Comparison of ENCODE assay signal across 8 cellular contexts in the genomic region with DNA sequence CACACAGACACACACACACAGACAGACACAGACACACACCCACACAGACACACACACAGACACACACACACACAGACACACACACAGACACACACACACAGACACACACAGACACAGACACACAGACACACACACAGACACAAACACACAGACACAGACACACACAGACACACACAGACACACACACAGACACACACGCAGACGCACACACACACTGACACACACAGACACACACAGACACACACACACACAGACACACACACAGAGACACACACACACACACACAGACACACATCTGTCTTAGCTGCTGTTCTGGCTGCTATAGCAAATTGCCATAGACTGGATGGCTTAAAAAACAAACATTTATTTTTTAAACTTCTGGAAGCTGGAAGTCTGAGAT. TPM values are rescaled to one million over a fixed set of nuclear protein-coding genes. Genes with fewer than 3 reads are reported as not detected.
DNase-seq lines count a peak whose midpoint lies in the region; ATAC-seq, FAIRE-seq and TF ChIP-seq lines count a peak whose summit lies in the region.
"Not testable (repeated sequence)": the region's sequence is repeated elsewhere in the genome, so short reads cannot be mapped to it uniquely, and the experiment has no call there.
"Had no signal": no experiment of that assay in that cellular context is flagged by ENCODE, and none has a peak within 500 bp of the region (broad histone marks: within the 10 kb centered on the region; RNA-seq: fewer than 3 reads in every experiment).

No MANE protein-coding gene starts in this region.

- not testable (repeated sequence) for H4K91ac ChIP-seq in H1 (replicated peaks; ENCODE audit: insufficient read length, low read length)

- H3K27ac Mint-ChIP-seq in Caco-2 (ENCODE audit: unreplicated experiment), result peak overlapping the region; percentile 12
- H3K27ac Mint-ChIP-seq in activated naive CD8-positive, alpha-beta T cell treated with anti-CD3 and anti-CD28 coated beads, Interleukin-2, amount 10 ng/mL, durations not matched to agents 7 days and 5 days, result peak overlapping the region; percentile 56
- H3K27ac Mint-ChIP-seq in natural killer cell, result peak overlapping the region; percentile 76 to 90
- peak overlapping the region; percentile 85 for H3K27ac Mint-ChIP-seq in stimulated activated naive B cell treated with anti-CD40 and anti-IgM and Interleukin-4, amounts not matched to agents 10 μg/mL and 1 μg/mL and 100 μg/mL, for 72 hours

- TF ChIP-seq POLR2A in H1 (IDR thresholded peaks at IDR 0.05; ENCODE audit: control extremely low read depth in 1 of 2, low read depth in 2 of 2, low read length in 2 of 2); right lobe of liver (IDR thresholded peaks at IDR 0.05): not testable (repeated sequence)

- H2BK5ac ChIP-seq in H1 (ENCODE audit: low read depth, low read length), result not testable (repeated sequence)

- H3K4me3 Mint-ChIP-seq in Caco-2 (ENCODE audit: unreplicated experiment); activated naive CD8-positive, alpha-beta T cell treated with anti-CD3 and anti-CD28 coated beads, Interleukin-2, amount 10 ng/mL, durations not matched to agents 7 days and 5 days; natural killer cell: not testable (repeated sequence)
- peak overlapping the region in 1 of 2 donors; percentile 15 for H3K4me3 Mint-ChIP-seq in stimulated activated naive B cell treated with anti-CD40 and anti-IgM and Interleukin-4, amounts not matched to agents 10 μg/mL and 1 μg/mL and 100 μg/mL, for 72 hours

- not testable (repeated sequence) for ATAC-seq in activated naive CD8-positive, alpha-beta T cell treated with anti-CD3 and anti-CD28 coated beads, Interleukin-2, amount 10 ng/mL, durations not matched to agents 7 days and 5 days (ENCODE audit: low read depth); right lobe of liver; natural killer cell; stimulated activated naive B cell treated with anti-CD40 and anti-IgM and Interleukin-4, amounts not matched to agents 10 μg/mL and 1 μg/mL and 100 μg/mL, for 72 hours (replicated peaks)

- FAIRE-seq in H1 (lab: Jason Lieb, UNC), result not testable (repeated sequence)

- intact Hi-C loops in Caco-2 (cut with micrococcal nuclease; ENCODE audit: unreplicated experiment); right lobe of liver (cut with DNase I); natural killer cell (cut with micrococcal nuclease): not testable (repeated sequence)

- H4K20me1 ChIP-seq in OCI-LY3 (ENCODE audit: insufficient read depth, low read length); H1 (replicated peaks in 1 of 2; ENCODE audit: control insufficient read depth in 1 of 2, insufficient read depth in 2 of 2, low read length in 2 of 2): not testable (repeated sequence)

- H4K8ac ChIP-seq in H1 (ENCODE audit: extremely low read depth, insufficient read depth, low read length), result not testable (repeated sequence)

- not testable (repeated sequence) for H2BK15ac ChIP-seq in H1 (ENCODE audit: low read length)

- H3K18ac ChIP-seq in H1 (ENCODE audit: extremely low read depth, low read length), result not testable (repeated sequence)

- not testable (repeated sequence) for H3K4me1 ChIP-seq in Caco-2; H1 (replicated peaks in 1 of 4; ENCODE audit: control insufficient read depth in 3 of 4, insufficient read depth in 4 of 4, low read length in 3 of 4); right lobe of liver
- H3K4me1 ChIP-seq in OCI-LY3 (ENCODE audit: low read length), result peaks cover 85% of the 10 kb centered on the region

- TF ChIP-seq EP300 in H1 (IDR thresholded peaks at IDR 0.05; ENCODE audit: borderline replicate concordance in 1 of 2, low read depth in 2 of 2, low read length in 2 of 2), result not testable (repeated sequence)

- POLR2A ChIA-PET in Caco-2 (lab: Charles Lee); activated naive CD8-positive, alpha-beta T cell treated with anti-CD3 and anti-CD28 coated beads, Interleukin-2, amount 10 ng/mL, durations not matched to agents 7 days and 5 days (lab: Charles Lee); H1 (lab: Charles Lee; ENCODE audit: partially characterized antibody): not testable (repeated sequence)

- not testable (repeated sequence) for TF ChIP-seq RAD21 in H1 (IDR thresholded peaks at IDR 0.05 in 1 of 2, conservative IDR thresholded peaks at IDR 0.05 in 1 of 2; ENCODE audit: low read depth in 2 of 2, low read length in 2 of 2)

- not testable (repeated sequence) for DNase-seq in Caco-2; activated naive CD8-positive, alpha-beta T cell treated with anti-CD3 and anti-CD28 coated beads, Interleukin-2, amount 10 ng/mL, durations not matched to agents 7 days and 5 days; H1 (ENCODE audit: low read depth in 1 of 2, low spot score in 2 of 2); right lobe of liver; natural killer cell; stimulated activated naive B cell treated with anti-CD40 and anti-IgM and Interleukin-4, amounts not matched to agents 10 μg/mL and 1 μg/mL and 100 μg/mL, for 72 hours

- not testable (repeated sequence) for H3K79me2 ChIP-seq in OCI-LY3 (ENCODE audit: low read length); H1 (ENCODE audit: control insufficient read depth in 1 of 2, insufficient read depth in 2 of 2, low read length in 2 of 2)

- not testable (repeated sequence) for H3K4ac ChIP-seq in H1 (replicated peaks; ENCODE audit: insufficient read length, low read depth, low read length)

- H2BK20ac ChIP-seq in H1 (ENCODE audit: low read length), result not testable (repeated sequence)

- BruUV-seq in Caco-2 (replicated peaks; lab: Mats Ljungman, UMichigan), result not testable (repeated sequence)

- H3K36me3 ChIP-seq in Caco-2 (ENCODE audit: control insufficient read depth, insufficient read depth, low read length); OCI-LY3 (replicated peaks; ENCODE audit: low read depth, low read length); H1 (ENCODE audit: control insufficient read depth in 2 of 4, insufficient read depth in 4 of 4, low read length in 3 of 4); right lobe of liver: not testable (repeated sequence)

- not testable (repeated sequence) for H2AK5ac ChIP-seq in H1 (ENCODE audit: low read depth, low read length)

- H3K27ac ChIP-seq in OCI-LY3 (ENCODE audit: low read length), result peak overlapping the region; percentile 94; the same call in 1 of the 2 replicates
- not testable (repeated sequence) for H3K27ac ChIP-seq in H1 (ENCODE audit: low read depth, low read length)
- H3K27ac ChIP-seq in right lobe of liver, result peak overlapping the region; percentile 49 to 62 (median 56)

- not testable (repeated sequence) for H3K9ac ChIP-seq in OCI-LY3 (ENCODE audit: low read length); H1 (replicated peaks in 1 of 4; ENCODE audit: extremely low read depth in 1 of 4, low read depth in 3 of 4, low read length in 3 of 4)

- not testable (repeated sequence) for TF ChIP-seq CTCF in Caco-2 (IDR thresholded peaks at IDR 0.05; ENCODE audit: insufficient read depth in 1 of 2, low read depth in 1 of 2, low read length in 1 of 2, severe bottlenecking in 1 of 2, unreplicated experiment in 1 of 2); OCI-LY3 (IDR thresholded peaks at IDR 0.05; ENCODE audit: low read depth, low read length); H1 (IDR thresholded peaks at IDR 0.05; ENCODE audit: control extremely low read depth in 1 of 3, insufficient read depth in 1 of 3, low read depth in 1 of 3, low read length in 3 of 3); right lobe of liver (IDR thresholded peaks at IDR 0.05); natural killer cell (IDR thresholded peaks at IDR 0.05)

- H3K4me2 ChIP-seq in OCI-LY3 (ENCODE audit: low read length); H1 (ENCODE audit: insufficient read depth in 1 of 2, low read depth in 2 of 2, low read length in 2 of 2): not testable (repeated sequence)

- H3K27me3 Mint-ChIP-seq in Caco-2 (ENCODE audit: insufficient read depth, unreplicated experiment); activated naive CD8-positive, alpha-beta T cell treated with anti-CD3 and anti-CD28 coated beads, Interleukin-2, amount 10 ng/mL, durations not matched to agents 7 days and 5 days; natural killer cell (ENCODE audit: low read depth in 2 of 2); stimulated activated naive B cell treated with anti-CD40 and anti-IgM and Interleukin-4, amounts not matched to agents 10 μg/mL and 1 μg/mL and 100 μg/mL, for 72 hours: not testable (repeated sequence)

- H3K23ac ChIP-seq in H1 (ENCODE audit: insufficient read length), result not testable (repeated sequence)

- not testable (repeated sequence) for H3K14ac ChIP-seq in H1 (ENCODE audit: insufficient read length)

- H3K79me1 ChIP-seq in H1 (ENCODE audit: low read depth, low read length), result not testable (repeated sequence)

- peak overlapping the region; percentile 78 for H3K56ac ChIP-seq in H1 (replicated peaks; ENCODE audit: insufficient read length, low read depth, low read length)

- not testable (repeated sequence) for H3K23me2 ChIP-seq in H1 (ENCODE audit: low read depth, low read length)

- not testable (repeated sequence) for H2BK12ac ChIP-seq in H1 (ENCODE audit: low read depth, low read length)

- H3K36me3 Mint-ChIP-seq in Caco-2 (ENCODE audit: insufficient read depth, unreplicated experiment); activated naive CD8-positive, alpha-beta T cell treated with anti-CD3 and anti-CD28 coated beads, Interleukin-2, amount 10 ng/mL, durations not matched to agents 7 days and 5 days; natural killer cell; stimulated activated naive B cell treated with anti-CD40 and anti-IgM and Interleukin-4, amounts not matched to agents 10 μg/mL and 1 μg/mL and 100 μg/mL, for 72 hours: not testable (repeated sequence)

- 71% methylated on average over 2 of the region's 2 CpGs; no CpG with 5 or more reads in 1 of the 2 experiments for WGBS in H1 (ENCODE audit: extremely low coverage in 1 of 2, insufficient coverage in 1 of 2, insufficient read length in 1 of 2, insufficient replicate concordance in 2 of 2, low coverage in 1 of 2, low lambda C conversion rate in 2 of 2, missing lambda C conversion rate in 1 of 2), 2 experiments
- 80% methylated on average over 2 of the region's 2 CpGs for WGBS in right lobe of liver (ENCODE audit: insufficient coverage, low coverage, low lambda C conversion rate, missing lambda C conversion rate)

- H3K4me3 ChIP-seq in Caco-2 (ENCODE audit: low read depth, low read length); OCI-LY3 (ENCODE audit: low read length); H1 (ENCODE audit: extremely low read depth in 1 of 4, insufficient read depth in 2 of 4, low read depth in 3 of 4, low read length in 4 of 4); right lobe of liver: not testable (repeated sequence)

- not testable (repeated sequence) for H3K9me3 ChIP-seq in Caco-2; OCI-LY3 (ENCODE audit: insufficient read depth, low read length); H1 (ENCODE audit: insufficient read depth in 2 of 2, low read depth in 1 of 2, low read length in 1 of 2); right lobe of liver

- H3K27me3 ChIP-seq in Caco-2 (replicated peaks; ENCODE audit: control insufficient read depth, insufficient read depth, low read length); OCI-LY3 (ENCODE audit: low read depth, low read length); H1 (replicated peaks in 1 of 4; ENCODE audit: control insufficient read depth in 3 of 4, extremely low read depth in 1 of 4, insufficient read depth in 3 of 4, low read length in 3 of 4); right lobe of liver: not testable (repeated sequence)

- CTCF ChIA-PET in Caco-2 (lab: Charles Lee), result not testable (repeated sequence)
- CTCF ChIA-PET in H1 (lab: Charles Lee; ENCODE audit: partially characterized antibody), result interaction anchor here (0.8 to 1.7 kb wide), 2 partner anchors 32 to 33 kb away, joined by 3 read pairs; a partner anchor contains a TSS

- not testable (repeated sequence) for H3K9me3 Mint-ChIP-seq in Caco-2 (ENCODE audit: unreplicated experiment); activated naive CD8-positive, alpha-beta T cell treated with anti-CD3 and anti-CD28 coated beads, Interleukin-2, amount 10 ng/mL, durations not matched to agents 7 days and 5 days; natural killer cell; stimulated activated naive B cell treated with anti-CD40 and anti-IgM and Interleukin-4, amounts not matched to agents 10 μg/mL and 1 μg/mL and 100 μg/mL, for 72 hours

- not testable (repeated sequence) for H2AFZ ChIP-seq in OCI-LY3 (ENCODE audit: low read depth, low read length); H1 (ENCODE audit: low read length)

- not testable (repeated sequence) for H4K5ac ChIP-seq in H1 (ENCODE audit: insufficient read length, low read depth, low read length)

- H2BK120ac ChIP-seq in H1 (replicated peaks; ENCODE audit: low read depth, low read length), result not testable (repeated sequence)

- H3K4me1 Mint-ChIP-seq in Caco-2 (ENCODE audit: low read depth, unreplicated experiment), result not testable (repeated sequence)
- peaks cover 39% of the 10 kb centered on the region for H3K4me1 Mint-ChIP-seq in activated naive CD8-positive, alpha-beta T cell treated with anti-CD3 and anti-CD28 coated beads, Interleukin-2, amount 10 ng/mL, durations not matched to agents 7 days and 5 days
- peaks cover 31 to 35% of the 10 kb centered on the region in 2 donors for H3K4me1 Mint-ChIP-seq in natural killer cell
- H3K4me1 Mint-ChIP-seq in stimulated activated naive B cell treated with anti-CD40 and anti-IgM and Interleukin-4, amounts not matched to agents 10 μg/mL and 1 μg/mL and 100 μg/mL, for 72 hours, result peaks cover 55 to 87% of the 10 kb centered on the region in 2 donors

RNA-seq across cellular contexts. Expression of a gene that starts 32.4 kb away (rescaled TPM):
- total RNA-seq in Caco-2 (2022) (24.8 and 32.3 TPM in 2 replicates), right lobe of liver (10 to 100 TPM; 22.9 to 51.9 (median 25.8) TPM), natural killer cell (100 to 1,000 TPM in 1 of 3 donors, 10 to 100 TPM in 2; 42.9 to 106 (median 90.8) TPM)
- 1 to 10 TPM; 8.0 to 8.2 TPM for total RNA-seq in activated naive CD8-positive, alpha-beta T cell treated with anti-CD3 and anti-CD28 coated beads, Interleukin-2, amount 10 ng/mL, durations not matched to agents 7 days and 5 days
- 4.6 and 4.7 TPM in 2 replicates for total RNA-seq in H1 (2021; fragmentation: NEBNext Ultra II Directional; extraction: Animal tissue kit (Norgen Biotek cat#: 25700))
- 1.2 and 1.6 TPM in 2 replicates for polyA plus RNA-seq in H1 (2011; rRNA removed)
- 1.4 TPM for polyA plus RNA-seq in H1 (2011; cell fraction: cytosol; rRNA removed)
- 3.3 TPM for polyA plus RNA-seq in H1 (2011; cell fraction: nucleus; rRNA removed)
- 2.1 to 3.4 TPM (median 2.5 TPM) in 4 replicates for polyA plus RNA-seq in H1 (2012, experiment 1 of 2)
- polyA plus RNA-seq in H1 (2012, experiment 2 of 2), result 1.0 TPM
- polyA plus RNA-seq in H1 (2013, experiment 1 of 2), result 2.8 TPM
- polyA plus RNA-seq in H1 (2013, experiment 2 of 2), result 2.4 TPM
- 6.9 and 7.9 TPM in 2 replicates for polyA minus RNA-seq in H1 (2011; rRNA and poly(A)+ RNA removed)
- 3.0 TPM for polyA minus RNA-seq in H1 (2011; cell fraction: cytosol; rRNA and poly(A)+ RNA removed)
- 13.1 TPM for polyA minus RNA-seq in H1 (2011; cell fraction: nucleus; rRNA and poly(A)+ RNA removed)
- polyA plus RNA-seq: BJ had no signal

Comparison
In these comparisons a context has a peak if more than half of its experiments do, and no peak if none do; other contexts are left out.
1. H3K27ac Mint-ChIP-seq: peak in every context shown above with its lines; median percentile 85 in stimulated activated naive B cell treated with anti-CD40 and anti-IgM and Interleukin-4, amounts not matched to agents 10 μg/mL and 1 μg/mL and 100 μg/mL, for 72 hours; 83 in natural killer cell; 56 in activated naive CD8-positive, alpha-beta T cell treated with anti-CD3 and anti-CD28 coated beads, Interleukin-2, amount 10 ng/mL, durations not matched to agents 7 days and 5 days; 12 in Caco-2.